ENCODE assay signal across 14 cellular contexts in the genomic region with DNA sequence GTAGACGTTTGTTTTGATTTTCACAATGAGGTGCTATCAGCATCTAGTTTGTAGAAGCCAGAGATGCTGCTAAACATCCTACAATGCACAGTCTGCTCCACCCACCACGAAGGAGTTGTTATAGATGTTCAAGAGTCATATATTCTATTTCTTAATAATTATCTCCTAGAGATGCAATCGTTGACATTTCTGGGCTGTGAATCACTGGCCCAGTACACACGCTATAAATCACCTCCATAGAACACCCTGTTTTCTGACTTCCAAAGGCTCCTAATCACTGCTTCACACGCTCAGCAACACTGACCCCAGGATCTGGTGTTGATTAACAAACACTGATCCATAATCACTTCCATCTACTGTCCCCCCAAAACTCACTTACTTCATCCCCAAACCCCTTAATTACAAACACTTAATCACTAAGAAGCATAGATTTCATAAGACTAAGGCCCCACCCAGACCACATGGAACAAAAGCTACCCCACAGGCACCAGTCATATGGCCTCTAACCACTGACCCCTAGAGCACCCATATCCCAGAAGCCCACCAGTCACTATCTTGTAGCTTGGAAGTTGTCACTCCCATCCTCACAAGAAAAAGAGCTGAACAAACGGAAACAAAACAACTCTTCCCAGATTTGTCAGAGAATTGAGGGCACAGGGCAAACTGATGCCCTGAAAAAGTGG. TPM values are rescaled to one million over a fixed set of nuclear protein-coding genes. Genes with fewer than 3 reads are reported as not detected.
DNase-seq lines count a peak whose midpoint lies in the region; ATAC-seq and TF ChIP-seq lines count a peak whose summit lies in the region.
"Had no signal": no experiment of that assay in that cellular context is flagged by ENCODE, and none has a peak within 500 bp of the region (broad histone marks: within the 10 kb centered on the region; RNA-seq: fewer than 3 reads in every experiment).

No MANE protein-coding gene starts in this region.

- TF ChIP-seq CTCF in progenitor cell of endocrine pancreas (IDR thresholded peaks at IDR 0.05; ENCODE audit: unreplicated experiment), result no peak

- CTCF ChIA-PET in CD8-positive, alpha-beta memory T cell (lab: Charles Lee), result interaction anchor here (1.5 to 1.6 kb wide), 2 partner anchors 9 to 130 kb away, joined by 5 to 8 read pairs; no protein-coding TSS in a partner anchor

- H3K4me1 Mint-ChIP-seq in CD8-positive, alpha-beta memory T cell, result peaks cover 4 to 23% (median 12%) of the 10 kb centered on the region in 3 donors
- H3K4me1 Mint-ChIP-seq in natural killer cell treated with Interleukin-12 subunit alpha and Interleukin-12 subunit beta and Interleukin-15 and Interleukin-18, amount 100 ng/mL, for 72 hours (ENCODE audit: low read depth in 2 of 2), result peaks cover 19 to 20% of the 10 kb centered on the region in 2 donors
- H3K4me1 Mint-ChIP-seq in progenitor cell of endocrine pancreas (ENCODE audit: low read depth), result no peaks in the 10 kb centered on the region

- peak overlapping the region in 5 of 7 donors; percentile 13 to 85 (median 24) for H3K4me3 Mint-ChIP-seq in CD8-positive, alpha-beta memory T cell
- H3K4me3 Mint-ChIP-seq in natural killer cell treated with Interleukin-12 subunit alpha and Interleukin-12 subunit beta and Interleukin-15 and Interleukin-18, amount 100 ng/mL, for 72 hours, result peak overlapping the region; percentile 77
- H3K4me3 Mint-ChIP-seq in progenitor cell of endocrine pancreas (ENCODE audit: low read depth), result no peak overlapping the region

- no peaks in the 10 kb centered on the region for H3K36me3 ChIP-seq in CD8-positive, alpha-beta memory T cell (ENCODE audit: insufficient read depth, low read length)

- no peak for DNase-seq in CD8-positive, alpha-beta memory T cell
- peak; percentile 82 for DNase-seq in NCI-H460 (ENCODE audit: extremely low read depth, low read depth)
- DNase-seq in epithelial cell of prostate (ENCODE audit: low read depth, low spot score), result no peak
- no peak for DNase-seq in natural killer cell treated with Interleukin-12 subunit alpha and Interleukin-12 subunit beta and Interleukin-15 and Interleukin-18, amount 100 ng/mL, for 72 hours (ENCODE audit: low spot score)
- DNase-seq in DMS79 (lab: John Stamatoyannopoulos, UW), result no peak
- no peak for DNase-seq in progenitor cell of endocrine pancreas (ENCODE audit: low spot score, unreplicated experiment)
- DNase-seq: activated CD4-positive, alpha-beta T cell treated with anti-CD3 and anti-CD28 coated beads for 48 hours; activated T-cell treated with anti-CD3 and anti-CD28 coated beads, Interleukin-2, amount 50 U/mL, for 48 hours; mucosa of descending colon; NCI-H1092 had no signal

- POLR2A ChIA-PET in CD8-positive, alpha-beta memory T cell (lab: Charles Lee), result no interaction called here

- no peaks in the 10 kb centered on the region for H3K9me3 Mint-ChIP-seq in CD8-positive, alpha-beta memory T cell
- no peaks in the 10 kb centered on the region for H3K9me3 Mint-ChIP-seq in natural killer cell treated with Interleukin-12 subunit alpha and Interleukin-12 subunit beta and Interleukin-15 and Interleukin-18, amount 100 ng/mL, for 72 hours
- H3K9me3 Mint-ChIP-seq in progenitor cell of endocrine pancreas (ENCODE audit: low read depth), result peaks cover 10% of the 10 kb centered on the region
- H3K9me3 Mint-ChIP-seq: stimulated activated naive CD8-positive, alpha-beta T cell treated with anti-CD3 and anti-CD28 coated beads, Interleukin-15, Interleukin-2, amounts not matched to agents 100 ng/mL and 50 ng/mL, for 24 hours had no signal

- no peak for ATAC-seq in natural killer cell treated with Interleukin-12 subunit alpha and Interleukin-12 subunit beta and Interleukin-15 and Interleukin-18, amount 100 ng/mL, for 72 hours
- no peak for ATAC-seq in HG02870 (IDR thresholded peaks at IDR 0.05; ENCODE audit: unreplicated experiment)
- ATAC-seq in activated CD4-positive, CD25-positive, alpha-beta regulatory T cell treated with anti-CD3 and anti-CD28 coated beads, Interleukin-2, amount 50 U/mL, for 24 hours, result no peak
- ATAC-seq: mucosa of descending colon had no signal

- no peak overlapping the region for H3K4me3 ChIP-seq in CD8-positive, alpha-beta memory T cell (ENCODE audit: low read length)
- H3K4me3 ChIP-seq: mucosa of descending colon had no signal

- H3K27ac ChIP-seq in CD8-positive, alpha-beta memory T cell (ENCODE audit: low read depth, low read length), result no peak overlapping the region
- H3K27ac ChIP-seq in epithelial cell of prostate, result peak overlapping the region; percentile 75
- H3K27ac ChIP-seq: C4-2B had no signal

- peaks cover 0 to 3% (median 0%) of the 10 kb centered on the region in 3 donors for H3K36me3 Mint-ChIP-seq in CD8-positive, alpha-beta memory T cell
- no peaks in the 10 kb centered on the region for H3K36me3 Mint-ChIP-seq in natural killer cell treated with Interleukin-12 subunit alpha and Interleukin-12 subunit beta and Interleukin-15 and Interleukin-18, amount 100 ng/mL, for 72 hours
- no peaks in the 10 kb centered on the region for H3K36me3 Mint-ChIP-seq in progenitor cell of endocrine pancreas (ENCODE audit: insufficient read depth)

- H3K4me1 ChIP-seq in CD8-positive, alpha-beta memory T cell (ENCODE audit: insufficient read depth, low read length), result peaks cover 4% of the 10 kb centered on the region

- H3K27ac Mint-ChIP-seq in CD8-positive, alpha-beta memory T cell, result peak overlapping the region in 2 of 8 donors; percentile 7 to 41
- no peak overlapping the region for H3K27ac Mint-ChIP-seq in natural killer cell treated with Interleukin-12 subunit alpha and Interleukin-12 subunit beta and Interleukin-15 and Interleukin-18, amount 100 ng/mL, for 72 hours
- no peak overlapping the region for H3K27ac Mint-ChIP-seq in progenitor cell of endocrine pancreas

- H3K9me3 ChIP-seq in CD8-positive, alpha-beta memory T cell (ENCODE audit: low read length), result no peaks in the 10 kb centered on the region
- H3K9me3 ChIP-seq: mucosa of descending colon had no signal

- peaks cover 0 to 15% of the 10 kb centered on the region in 2 donors for H3K27me3 Mint-ChIP-seq in CD8-positive, alpha-beta memory T cell
- peaks cover 0 to 7% of the 10 kb centered on the region in 2 donors for H3K27me3 Mint-ChIP-seq in natural killer cell treated with Interleukin-12 subunit alpha and Interleukin-12 subunit beta and Interleukin-15 and Interleukin-18, amount 100 ng/mL, for 72 hours
- peaks cover 17% of the 10 kb centered on the region for H3K27me3 Mint-ChIP-seq in progenitor cell of endocrine pancreas
- H3K27me3 Mint-ChIP-seq: stimulated activated naive CD8-positive, alpha-beta T cell treated with anti-CD3 and anti-CD28 coated beads, Interleukin-15, Interleukin-2, amounts not matched to agents 100 ng/mL and 50 ng/mL, for 24 hours had no signal

- H3K27me3 ChIP-seq in CD8-positive, alpha-beta memory T cell (ENCODE audit: insufficient read depth, low read length, poor library complexity, severe bottlenecking), result no peaks in the 10 kb centered on the region

RNA-seq across cellular contexts. Expression of a gene that starts 31.7 kb away (rescaled TPM):
- total RNA-seq in CD8-positive, alpha-beta memory T cell, result 10 to 100 TPM; 11.9 TPM
- 7.0 TPM for polyA plus RNA-seq in CD8-positive, alpha-beta memory T cell
- 29.1 and 29.5 TPM in 2 replicates for total RNA-seq in NCI-H460 (2014; rRNA removed; shearing (Covaris generic))
- polyA plus RNA-seq in NCI-H460 (2014; cell fraction: nucleus; rRNA removed), result 8.6 and 9.6 TPM in 2 replicates
- 10 to 100 TPM; 12.5 to 16.6 TPM for total RNA-seq in natural killer cell treated with Interleukin-12 subunit alpha and Interleukin-12 subunit beta and Interleukin-15 and Interleukin-18, amount 100 ng/mL, for 72 hours
- 6.0 and 6.1 TPM in 2 replicates for total RNA-seq in progenitor cell of endocrine pancreas

RNA-seq across cellular contexts. Expression of a gene that starts 46.3 kb away (rescaled TPM):
- total RNA-seq in CD8-positive, alpha-beta memory T cell, result 10 to 100 TPM; 85.0 to 88.6 TPM
- 99.4 TPM for polyA plus RNA-seq in CD8-positive, alpha-beta memory T cell
- 51.6 and 57.0 TPM in 2 replicates for total RNA-seq in NCI-H460 (2014; rRNA removed; shearing (Covaris generic))
- 67.0 and 69.3 TPM in 2 replicates for polyA plus RNA-seq in NCI-H460 (2014; cell fraction: nucleus; rRNA removed)
- 10 to 100 TPM; 84.7 to 87.1 TPM for total RNA-seq in natural killer cell treated with Interleukin-12 subunit alpha and Interleukin-12 subunit beta and Interleukin-15 and Interleukin-18, amount 100 ng/mL, for 72 hours
- total RNA-seq in progenitor cell of endocrine pancreas, result 76.8 and 77.7 TPM in 2 replicates
